Comparison of ENCODE assay signal across 10 cellular contexts in the genomic region with DNA sequence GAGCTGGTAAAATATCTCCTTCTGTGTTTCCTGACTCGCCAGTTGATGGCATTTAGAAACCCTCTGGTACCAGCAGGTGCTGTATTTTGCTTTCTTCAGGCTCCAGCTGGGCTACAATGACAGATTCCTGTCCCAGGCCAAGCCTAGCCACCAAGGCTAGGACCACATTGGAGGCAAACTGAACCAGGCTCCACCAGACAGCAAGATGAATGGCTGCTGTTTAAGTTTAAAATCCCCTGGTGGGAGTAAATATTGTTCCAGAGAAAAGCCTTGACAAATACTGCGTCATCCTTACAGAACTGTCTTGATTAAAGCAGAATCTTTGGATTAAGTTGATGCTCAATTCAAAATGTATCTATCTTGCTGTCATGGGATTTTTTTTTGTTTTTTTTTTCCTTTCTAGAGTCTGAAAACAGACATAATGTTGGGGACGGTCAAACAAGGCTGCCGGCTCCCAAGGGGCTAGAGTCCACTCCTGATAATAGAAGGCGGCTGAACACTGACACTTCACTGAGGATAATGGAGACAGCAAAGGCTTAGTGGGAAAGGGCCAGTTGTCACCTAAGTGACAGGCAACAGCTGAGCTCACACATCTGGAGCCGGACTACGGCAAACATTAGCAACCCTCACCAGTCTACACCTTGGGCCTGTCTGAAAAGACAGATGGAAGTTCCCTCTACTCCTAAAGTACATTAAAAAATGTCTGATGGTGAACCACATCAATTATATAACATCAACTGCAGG. TPM values are rescaled to one million over a fixed set of nuclear protein-coding genes. Genes with fewer than 3 reads are reported as not detected.
A peak's percentile ranks its signal among the peaks of the same experiment; 100 is the strongest.
DNase-seq lines count a peak whose midpoint lies in the region; ATAC-seq, FAIRE-seq and TF ChIP-seq lines count a peak whose summit lies in the region.
"Had no signal": no experiment of that assay in that cellular context is flagged by ENCODE, and none has a peak within 500 bp of the region (broad histone marks: within the 10 kb centered on the region; RNA-seq: fewer than 3 reads in every experiment).

No MANE protein-coding gene starts in this region.

- TF ChIP-seq EP300 in K562 (IDR thresholded peaks at IDR 0.05; ENCODE audit: low read length) (no peak), tibial nerve (IDR thresholded peaks at IDR 0.05) (no peak)

- TF ChIP-seq RAD21 in K562 (CRISPR knock-in tag; conservative IDR thresholded peaks at IDR 0.05 in 1 of 2, IDR thresholded peaks at IDR 0.05 in 1 of 2) = no peak

- H3K4me3 Mint-ChIP-seq in T-helper 1 cell treated with Interleukin-12 subunit alpha and Interleukin-12 subunit beta and Interleukin-4 antibody, amounts not matched to agents 30 μg/mL and 1 μg/mL, for 36 hours = peak overlapping the region; percentile 1

- BruUV-seq in K562 (replicated peaks; lab: Mats Ljungman, UMichigan) = no TSS peak

- no peak for ATAC-seq in K562

- no peak overlapping the region for H2AFZ ChIP-seq in K562 (ENCODE audit: low read depth, low read length)

- peaks cover 11% of the 10 kb centered on the region for H3K4me1 Mint-ChIP-seq in T-helper 1 cell treated with Interleukin-12 subunit alpha and Interleukin-12 subunit beta and Interleukin-4 antibody, amounts not matched to agents 30 μg/mL and 1 μg/mL, for 36 hours (ENCODE audit: low read depth)

- H3K9me3 ChIP-seq in K562 (replicated peaks; ENCODE audit: control insufficient read depth, insufficient read depth, low read depth, low read length) = no peaks in the 10 kb centered on the region
- H3K9me3 ChIP-seq in tibial nerve = no peaks in the 10 kb centered on the region

- no peak overlapping the region for H3K27ac ChIP-seq in K562 (ENCODE audit: extremely low read depth, low read depth, low read length)
- H3K27ac ChIP-seq in tibial nerve = peak overlapping the region in 3 of 4 donors; percentile 39 to 92 (median 91)

- 9% methylated on average over 7 of the region's 7 CpGs for WGBS in K562 (ENCODE audit: insufficient coverage, low coverage, missing lambda C conversion rate)
- 44 to 57% methylated on average over 7 of the region's 7 CpGs for WGBS in tibial nerve, 2 donors

- H3K36me3 Mint-ChIP-seq in T-helper 1 cell treated with Interleukin-12 subunit alpha and Interleukin-12 subunit beta and Interleukin-4 antibody, amounts not matched to agents 30 μg/mL and 1 μg/mL, for 36 hours (ENCODE audit: low read depth) = peaks cover 1% of the 10 kb centered on the region

- peaks cover 21 to 36% of the 10 kb centered on the region in 2 experiments; a peak in 4 of 5 replicates for H3K27me3 ChIP-seq in K562 (ENCODE audit: control insufficient read depth in 2 of 2, insufficient read depth in 2 of 2, low read length in 2 of 2)
- H3K27me3 ChIP-seq in tibial nerve = no peaks in the 10 kb centered on the region

- H3K9me1 ChIP-seq in K562 (ENCODE audit: control insufficient read depth, insufficient read depth, low read length) = no peaks in the 10 kb centered on the region

- intact Hi-C loops in K562 (cut with micrococcal nuclease) = no loop called here

- TF ChIP-seq POLR2A in K562 (conservative IDR thresholded peaks at IDR 0.05) (no peak), tibial nerve (IDR thresholded peaks at IDR 0.05) (no peak)

- H3K4me1 ChIP-seq in K562 (replicated peaks in 1 of 2; ENCODE audit: control insufficient read depth in 2 of 2, insufficient read depth in 2 of 2, low read length in 2 of 2) (peaks cover 3 to 12% of the 10 kb centered on the region in 2 experiments; a peak in 2 of 5 replicates), tibial nerve (peaks cover 0 to 52% (median 11%) of the 10 kb centered on the region in 4 donors)

- no peak overlapping the region for H3K27ac Mint-ChIP-seq in T-helper 1 cell treated with Interleukin-12 subunit alpha and Interleukin-12 subunit beta and Interleukin-4 antibody, amounts not matched to agents 30 μg/mL and 1 μg/mL, for 36 hours

- H3K27me3 Mint-ChIP-seq in T-helper 1 cell treated with Interleukin-12 subunit alpha and Interleukin-12 subunit beta and Interleukin-4 antibody, amounts not matched to agents 30 μg/mL and 1 μg/mL, for 36 hours (ENCODE audit: low read depth) = peaks cover 69% of the 10 kb centered on the region

- H3K36me3 ChIP-seq in K562 (ENCODE audit: control insufficient read depth, insufficient read depth, low read length) (no peaks in the 10 kb centered on the region), tibial nerve (no peaks in the 10 kb centered on the region)

- H3K9me3 Mint-ChIP-seq in T-helper 1 cell treated with Interleukin-12 subunit alpha and Interleukin-12 subunit beta and Interleukin-4 antibody, amounts not matched to agents 30 μg/mL and 1 μg/mL, for 36 hours = no peaks in the 10 kb centered on the region

- H3K9ac ChIP-seq in K562 (ENCODE audit: insufficient read depth in 1 of 2, low read depth in 2 of 2, low read length in 2 of 2) = no peak overlapping the region

- no peaks in the 10 kb centered on the region for H4K20me1 ChIP-seq in K562 (replicated peaks; ENCODE audit: control insufficient read depth, insufficient read depth, low read length)

- FAIRE-seq in K562 (lab: Jason Lieb, UNC) = no peak

- H3K79me2 ChIP-seq in K562 (ENCODE audit: control insufficient read depth, insufficient read depth, low read length) = no peaks in the 10 kb centered on the region

- TF ChIP-seq CTCF in K562 (IDR thresholded peaks at IDR 0.05 in 2 of 3, conservative IDR thresholded peaks at IDR 0.05 in 1 of 3; ENCODE audit: insufficient read depth in 2 of 3, low read depth in 1 of 3, low read length in 3 of 3) (no peak), tibial nerve (IDR thresholded peaks at IDR 0.05) (no peak)

- in situ Hi-C loops in K562 (cut with MboI) = no loop called here

- DNase-seq in T-helper 1 cell = no peak
- no peak for DNase-seq in K562 (ENCODE audit: extremely low read depth in 1 of 4, low spot score in 3 of 4)
- DNase-seq in left kidney (ENCODE audit: low read depth, low spot score) = peak; percentile 63
- DNase-seq in tibial nerve (ENCODE audit: low spot score in 2 of 2) = no peak
- DNase-seq in stimulated activated CD4-positive, alpha-beta T cell treated with anti-CD3 and anti-CD28 coated beads, Interleukin-2, amount 100 ng/mL, for 24 hours = no peak
- no peak for DNase-seq in COR-L47 (lab: John Stamatoyannopoulos, UW)
- no peak for DNase-seq in superior temporal gyrus (ENCODE audit: extremely low spot score)
- DNase-seq: activated CD4-positive, alpha-beta T cell treated with anti-CD3 and anti-CD28 coated beads, Interleukin-2, amount 50 U/mL, for 4 hours; NCI-H510A treated with DMSO at 0.1 percent for 48 hours had no signal

- H3K4me3 ChIP-seq in K562 (no peak overlapping the region), tibial nerve (peak overlapping the region; percentile 75 to 93 (median 90))

- CTCF ChIA-PET in K562 (lab: Yijun Ruan, JAX; ENCODE audit: low intra/inter-chr PET ratio) = interaction anchor here (0.6 kb wide), 1 partner anchor 1292 kb away, joined by 3 read pairs; no protein-coding TSS in a partner anchor

- POLR2A ChIA-PET in K562 (lab: Yijun Ruan, JAX) = no interaction called here

- no peak overlapping the region for H3K4me2 ChIP-seq in K562 (ENCODE audit: insufficient read depth, low read length)

TF ChIP-seq in K562, 482 proteins besides CTCF, POLR2A, EP300 and RAD21 (continues in another document):
- TF ChIP-seq SREBF2 (CRISPR knock-in tag; IDR thresholded peaks at IDR 0.05) (no peak), CEBPB (tag; IDR thresholded peaks at IDR 0.05) (peak; percentile 79), RBFOX2 (IDR thresholded peaks at IDR 0.05; ENCODE audit: low read depth, low read length) (no peak), CEBPG (CRISPR knock-in tag; IDR thresholded peaks at IDR 0.05) (peak; percentile 58; the same call in 1 of the 2 replicates), CEBPG (tag; conservative IDR thresholded peaks at IDR 0.05 in 1 of 2, IDR thresholded peaks at IDR 0.05 in 1 of 2) (peak; percentile 74 to 92), HDAC8 (tag; IDR thresholded peaks at IDR 0.05) (no peak), FOXK2 (conservative IDR thresholded peaks at IDR 0.05 in 1 of 2, IDR thresholded peaks at IDR 0.05 in 1 of 2; ENCODE audit: low read depth in 2 of 2) (no peak), ZNF212 (CRISPR knock-in tag; IDR thresholded peaks at IDR 0.05) (no peak), ZSCAN32 (CRISPR knock-in tag; IDR thresholded peaks at IDR 0.05) (0 out of 2 replicates have a peak, but pooled peaks have one; percentile 61)
- TF ChIP-seq, protein P1, sequence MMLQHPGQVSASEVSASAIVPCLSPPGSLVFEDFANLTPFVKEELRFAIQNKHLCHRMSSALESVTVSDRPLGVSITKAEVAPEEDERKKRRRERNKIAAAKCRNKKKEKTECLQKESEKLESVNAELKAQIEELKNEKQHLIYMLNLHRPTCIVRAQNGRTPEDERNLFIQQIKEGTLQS (IDR thresholded peaks at IDR 0.05) = peak; percentile 84
- TF ChIP-seq, protein P1 (CRISPR knock-in tag; conservative IDR thresholded peaks at IDR 0.05) = no peak
- TF ChIP-seq, protein P2, sequence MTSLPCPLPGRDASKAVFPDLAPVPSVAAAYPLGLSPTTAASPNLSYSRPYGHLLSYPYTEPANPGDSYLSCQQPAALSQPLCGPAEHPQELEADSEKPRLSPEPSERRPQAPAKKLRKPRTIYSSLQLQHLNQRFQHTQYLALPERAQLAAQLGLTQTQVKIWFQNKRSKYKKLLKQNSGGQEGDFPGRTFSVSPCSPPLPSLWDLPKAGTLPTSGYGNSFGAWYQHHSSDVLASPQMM (CRISPR knock-in tag; IDR thresholded peaks at IDR 0.05) = no peak

RNA-seq across cellular contexts. Expression of a gene that starts 1.8 kb away (rescaled TPM):
- 0.76 and 0.93 TPM in 2 replicates for total RNA-seq in K562 (2011; cell fraction: chromatin; rRNA removed; ENCODE audit: low replicate concordance)
- total RNA-seq in K562 (2011; cell fraction: nucleolus; rRNA removed) = 0.66 and 0.67 TPM in 2 replicates
- 1.2 and 2.2 TPM in 2 replicates for total RNA-seq in K562 (2011; cell fraction: nucleoplasm; rRNA removed)
- total RNA-seq in K562 (2014; rRNA removed) (0.08 and 0.23 TPM in 2 replicates), K562 (2014; rRNA removed; fragmentation: Illumina TruSeq; extraction: Trizol) (0.22 and 0.67 TPM in 2 replicates), K562 (2015; rRNA removed; fragmentation: Illumina TruSeq; extraction: Trizol) (0.60 and 0.65 TPM in 2 replicates), K562 (2021) (0.58 and 0.67 TPM in 2 replicates), tibial nerve (10 to 100 TPM; 21.6 to 51.7 (median 34.5) TPM)
- polyA plus RNA-seq in K562 (2011; rRNA removed) (0.79 and 0.85 TPM in 2 replicates), K562 (2014; fragmentation: Illumina TruSeq; extraction: Trizol) (0.31 and 0.57 TPM in 2 replicates), K562 (2014; fragmentation: Nextera tagmentation; extraction: Ambion mirVana) (under 1 TPM; 0.31 to 0.39 TPM), K562 (2014; rRNA removed) (0.29 and 0.76 TPM in 2 replicates)
- 0.34 and 1.2 TPM in 2 replicates for polyA plus RNA-seq in K562 (2011; cell fraction: cytosol; rRNA removed)
- 1.1 and 1.4 TPM in 2 replicates for polyA plus RNA-seq in K562 (2011; cell fraction: nucleus; rRNA removed)
- 0.73 and 0.89 TPM in 2 replicates for polyA plus RNA-seq in K562 (2012)
- polyA minus RNA-seq in K562 (2011; rRNA and poly(A)+ RNA removed) = 2.0 and 9.8 TPM in 2 replicates
- polyA minus RNA-seq in K562 (2011; cell fraction: cytosol; rRNA and poly(A)+ RNA removed) = 3.6 and 10.5 TPM in 2 replicates
- polyA minus RNA-seq in K562 (2011; cell fraction: nucleus; rRNA and poly(A)+ RNA removed) = 2.3 and 6.4 TPM in 2 replicates

Comparison
In these comparisons a context has a peak if more than half of its experiments do, and no peak if none do; other contexts are left out.
1. RNA of a gene that starts 1.8 kb away (total RNA-seq): 21.6 to 51.7 TPM in tibial nerve; 0.08 to 2.2 TPM in K562; every median in the first group is over 4 times any median in the second.